In genomic region chr22:43955040-43955882, GRCh38 we compare ENCODE assay signal across 8 cellular contexts. TPM values are rescaled to one million over a fixed set of nuclear protein-coding genes. Genes with fewer than 3 reads are reported as not detected.
A peak's percentile ranks its signal among the peaks of the same experiment; 100 is the strongest.
DNase-seq lines count a peak whose midpoint lies in the region; ATAC-seq and TF ChIP-seq lines count a peak whose summit lies in the region.

Gene SAMM50, plus strand, starts transcription at chr22:43955442. Its CDS starts 136 bp downstream, at chr22:43955578.

- ATAC-seq in GM23338 = peak; percentile 91
- peak; percentile 97 for ATAC-seq in stimulated activated naive CD8-positive, alpha-beta T cell treated with anti-CD3 and anti-CD28 coated beads, Interleukin-15, amount 100 ng/mL, for 72 hours

- H3K4me1 Mint-ChIP-seq in GM23338 (peaks cover 27% of the 10 kb centered on the region), nephron progenitor cell (peaks cover 34% of the 10 kb centered on the region)
- H3K4me1 Mint-ChIP-seq in stimulated activated naive CD8-positive, alpha-beta T cell treated with anti-CD3 and anti-CD28 coated beads, Interleukin-15, amount 100 ng/mL, for 72 hours = peaks cover 34% of the 10 kb centered on the region

- H3F3A ChIP-seq in GM23338 (replicated peaks; ENCODE audit: low read depth) = peaks cover 9% of the 10 kb centered on the region

- H3K4me3 ChIP-seq in GM23338 (peak within 1 kb of the TSS; percentile 97), fibroblast of the aortic adventitia (ENCODE audit: low read depth, low read length) (peak within 1 kb of the TSS; percentile 98)

- H3K79me2 ChIP-seq in GM23338 (replicated peaks; ENCODE audit: insufficient read depth) = peaks cover 50% of the 10 kb centered on the region

- H3K27me3 Mint-ChIP-seq in GM23338 (ENCODE audit: insufficient read depth, low read depth, poor library complexity) (peaks cover 7% of the 10 kb centered on the region), nephron progenitor cell (ENCODE audit: low read depth, poor library complexity) (peaks cover 4% of the 10 kb centered on the region)
- H3K27me3 Mint-ChIP-seq in stimulated activated naive CD8-positive, alpha-beta T cell treated with anti-CD3 and anti-CD28 coated beads, Interleukin-15, amount 100 ng/mL, for 72 hours = peaks cover 13% of the 10 kb centered on the region

- no peaks in the 10 kb centered on the region for H3K36me3 ChIP-seq in GM23338 (ENCODE audit: insufficient read depth)

- H3K9me2 ChIP-seq in GM23338 (ENCODE audit: insufficient read depth) = no peaks in the 10 kb centered on the region

- no peaks in the 10 kb centered on the region; the same call in 2 of the 3 replicates for H3K36me3 Mint-ChIP-seq in GM23338 (ENCODE audit: low read depth)
- peaks cover 9% of the 10 kb centered on the region for H3K36me3 Mint-ChIP-seq in nephron progenitor cell (ENCODE audit: low read depth)

- peak within 1 kb of the TSS; percentile 97 for H3K4me2 ChIP-seq in GM23338

- peaks cover 25% of the 10 kb centered on the region for H3K4me1 ChIP-seq in GM23338 (ENCODE audit: insufficient read depth)

- H3K27me3 ChIP-seq in GM23338 (ENCODE audit: insufficient read depth) = no peaks in the 10 kb centered on the region

- H3K4me3 Mint-ChIP-seq in GM23338 (peak within 1 kb of the TSS; percentile 98), nephron progenitor cell (peak within 1 kb of the TSS; percentile 94)
- peak within 1 kb of the TSS; percentile 91 to 98 for H3K4me3 Mint-ChIP-seq in stimulated activated naive CD8-positive, alpha-beta T cell treated with anti-CD3 and anti-CD28 coated beads, Interleukin-15, amount 100 ng/mL, for 72 hours

- peak within 1 kb of the TSS; percentile 64; the same call in 1 of the 2 replicates for H3K27ac ChIP-seq in GM23338 (ENCODE audit: low read depth)

- no peaks in the 10 kb centered on the region for H3K9me3 Mint-ChIP-seq in GM23338
- no peaks in the 10 kb centered on the region for H3K9me3 Mint-ChIP-seq in nephron progenitor cell
- H3K9me3 Mint-ChIP-seq in stimulated activated naive CD8-positive, alpha-beta T cell treated with anti-CD3 and anti-CD28 coated beads, Interleukin-15, amount 100 ng/mL, for 72 hours = no peaks in the 10 kb centered on the region

- H3K27ac Mint-ChIP-seq in GM23338 (peak within 1 kb of the TSS; percentile 92), nephron progenitor cell (peak within 1 kb of the TSS; percentile 92)
- peak within 1 kb of the TSS; percentile 93 to 96 for H3K27ac Mint-ChIP-seq in stimulated activated naive CD8-positive, alpha-beta T cell treated with anti-CD3 and anti-CD28 coated beads, Interleukin-15, amount 100 ng/mL, for 72 hours

- H2AFZ ChIP-seq in GM23338 = peak within 1 kb of the TSS; percentile 92

- DNase-seq in EH (ENCODE audit: low read depth) (peak; percentile 93), GM23338 (ENCODE audit: low spot score) (peak; percentile 96), LHCN-M2 (ENCODE audit: low read depth) (peak; percentile 88), SHP77 treated with DMSO at 0.1 percent for 48 hours (lab: John Stamatoyannopoulos, UW) (peak; percentile 69), fibroblast of the aortic adventitia (ENCODE audit: low read depth) (peak; percentile 88), nephron progenitor cell (peak; percentile 92)
- peak; percentile 97 for DNase-seq in activated effector memory CD4-positive, alpha-beta T cell treated with anti-CD3 and anti-CD28 coated beads, Interleukin-2, amount 50 U/mL, for 16 hours
- peak; percentile 87 to 90 for DNase-seq in stimulated activated naive CD8-positive, alpha-beta T cell treated with anti-CD3 and anti-CD28 coated beads, Interleukin-15, amount 100 ng/mL, for 72 hours

- peaks cover 21% of the 10 kb centered on the region for H4K20me1 ChIP-seq in GM23338 (replicated peaks; ENCODE audit: insufficient read depth)

- TF ChIP-seq CTCF in GM23338 (conservative IDR thresholded peaks at IDR 0.05; ENCODE audit: low read depth in 2 of 2) (no peak), fibroblast of the aortic adventitia (IDR thresholded peaks at IDR 0.05; ENCODE audit: insufficient read depth, low read length) (peak; percentile 11), nephron progenitor cell (IDR thresholded peaks at IDR 0.05) (no peak)

TF ChIP-seq in GM23338, 12 proteins besides CTCF, POLR2A, EP300 and RAD21 (continues in another document):
- TF ChIP-seq JUNB (IDR thresholded peaks at IDR 0.05; ENCODE audit: unreplicated experiment) = no peak
- TF ChIP-seq POLR2AphosphoS5 (IDR thresholded peaks at IDR 0.05; ENCODE audit: low read depth) = peak; percentile 82
- no peak for TF ChIP-seq EZH2phosphoT487 (IDR thresholded peaks at IDR 0.05; ENCODE audit: unreplicated experiment)
- TF ChIP-seq EZH2 (IDR thresholded peaks at IDR 0.05; ENCODE audit: low read depth, unreplicated experiment) = no peak
- no peak for TF ChIP-seq ZNF114 (CRISPR knock-in tag; IDR thresholded peaks at IDR 0.05)
- no peak for TF ChIP-seq ZNF462 (CRISPR knock-in tag; IDR thresholded peaks at IDR 0.05)

RNA-seq across cellular contexts. Expression of gene SAMM50, which starts in this region (rescaled TPM):
- 58.6 and 68.0 TPM in 2 replicates for total RNA-seq in GM23338 (2014; rRNA removed; shearing (Covaris generic))
- 49.6 and 60.3 TPM in 2 replicates for polyA plus RNA-seq in GM23338 (2016; fragmentation: Nextera tagmentation; extraction: Ambion mirVana)
- total RNA-seq in LHCN-M2 (2014; rRNA removed) (52.4 and 57.6 TPM in 2 replicates), fibroblast of the aortic adventitia (ENCODE audit: low replicate concordance) (53.7 and 54.3 TPM in 2 replicates)
- polyA plus RNA-seq in LHCN-M2 (2012) = 56.9 TPM

Comparison
In these comparisons a context has a peak if more than half of its experiments do, and no peak if none do; other contexts are left out.
1. Peak in every context shown above with its lines: DNase-seq, ATAC-seq, H3K4me3 ChIP-seq and H3K27ac ChIP-seq.